19 cellular contexts compared by ENCODE assay signal in genomic region chr18:9944805-9945204, GRCh38. TPM values are rescaled to one million over a fixed set of nuclear protein-coding genes. Genes with fewer than 3 reads are reported as not detected.
DNase-seq lines count a peak whose midpoint lies in the region; ATAC-seq, FAIRE-seq and TF ChIP-seq lines count a peak whose summit lies in the region.
"Had no signal": no experiment of that assay in that cellular context is flagged by ENCODE, and none has a peak within 500 bp of the region (broad histone marks: within the 10 kb centered on the region; RNA-seq: fewer than 3 reads in every experiment).

No MANE protein-coding gene starts in this region.

- TF ChIP-seq EP300 in transverse colon (IDR thresholded peaks at IDR 0.05; ENCODE audit: low read depth), result no peak

- H3K27ac ChIP-seq in transverse colon (no peak overlapping the region), tibial artery (no peak overlapping the region)
- H3K27ac ChIP-seq: C4-2B, PC-9, RWPE1 had no signal

- TF ChIP-seq CTCF in transverse colon (IDR thresholded peaks at IDR 0.05), result no peak
- no peak for TF ChIP-seq CTCF in tibial artery (IDR thresholded peaks at IDR 0.05)

- intact Hi-C loops in transverse colon (cut with DNase I; ENCODE audit: low total_unique reads), result loop anchor here (10.0 kb wide), 1 partner anchor 240 kb away; the partner anchor contains the start of gene RAB31
- intact Hi-C loops in tibial artery (cut with DNase I; ENCODE audit: low total_unique reads), result no loop called here

- WGBS in transverse colon (ENCODE audit: low coverage in 1 of 2), 2 donors, result 88% methylated on average over 3 of the region's 3 CpGs

- H3K4me1 ChIP-seq in transverse colon, result no peaks in the 10 kb centered on the region
- peaks cover 0 to 4% (median 0%) of the 10 kb centered on the region in 4 donors for H3K4me1 ChIP-seq in tibial artery

- in situ Hi-C loops in G401 (cut with HindIII; ENCODE audit: low sequenced_read_pairs), result no loop called here
- in situ Hi-C loops in transverse colon (cut with MboI; ENCODE audit: low pct_ligation_motif_present in 1 of 4, low pct_unique_long_range_greater_than_20kb in 1 of 4, low sequenced_read_pairs in 3 of 4), result loop anchor here in 1 of 4 donors (25.0 kb wide), 1 partner anchor 333 kb away; the partner anchor contains the start of gene PPP4R1

- peak; percentile 43 for FAIRE-seq in H54 (lab: Jason Lieb, UNC)
- FAIRE-seq: HTR-8/SVneo had no signal

- H3K36me3 ChIP-seq in transverse colon (peaks cover 0 to 33% (median 5%) of the 10 kb centered on the region in 4 donors), tibial artery (peaks cover 25 to 56% (median 52%) of the 10 kb centered on the region in 3 donors)

- no peak for TF ChIP-seq POLR2A in H54 (IDR thresholded peaks at IDR 0.05; ENCODE audit: low read depth, low read length)
- TF ChIP-seq POLR2A in transverse colon (IDR thresholded peaks at IDR 0.05), result no peak

- DNase-seq in H54 (ENCODE audit: insufficient read length, low spot score) (no peak), HuH-7 (ENCODE audit: low spot score) (peak; percentile 52), NCI-H2171 treated with DMSO at 0.1 percent for 48 hours (lab: John Stamatoyannopoulos, UW) (peak; percentile 89), left lobe of liver (ENCODE audit: low spot score) (no peak), G401 (ENCODE audit: low spot score) (no peak), transverse colon (no peak), tibial artery (no peak)
- DNase-seq: AML-193, GDM1, KG1, NCI-H1694, NCI-H2107, NCI-H82, PC-9 had no signal

- H3K4me3 ChIP-seq in transverse colon, result no peak overlapping the region
- no peak overlapping the region for H3K4me3 ChIP-seq in tibial artery
- H3K4me3 ChIP-seq: HAP-1, PC-9 had no signal

- no peaks in the 10 kb centered on the region for H3K27me3 ChIP-seq in transverse colon
- H3K27me3 ChIP-seq in tibial artery, result no peaks in the 10 kb centered on the region

- no peaks in the 10 kb centered on the region for H3K9me3 ChIP-seq in transverse colon
- H3K9me3 ChIP-seq in tibial artery, result no peaks in the 10 kb centered on the region
- H3K9me3 ChIP-seq: HAP-1 had no signal

- peak; percentile 34 for ATAC-seq in left lobe of liver

RNA-seq across cellular contexts. Expression of gene VAPA, which starts 31.0 kb away (rescaled TPM):
- total RNA-seq in left lobe of liver (72.4 TPM), transverse colon (100 to 1,000 TPM; 110 to 322 (median 213) TPM)
- 141 and 231 TPM in 2 replicates for total RNA-seq in G401 (2014; rRNA removed; shearing (Covaris generic))

RNA-seq across cellular contexts. Expression of gene TXNDC2, which starts 59.0 kb away (rescaled TPM):
- total RNA-seq in left lobe of liver (not detected), transverse colon (under 1 TPM in 1 of 4 donors, not detected in 3; 0.27 TPM)
- 0.06 TPM in 1 of 2 replicates, not detected in the other for total RNA-seq in G401 (2014; rRNA removed; shearing (Covaris generic))
- total RNA-seq: T-helper 1 cell treated with Interleukin-12 subunit alpha and Interleukin-12 subunit beta and Interleukin-4 antibody, amounts not matched to agents 30 ng/mL and 1 ng/mL, for 36 hours had no signal

Comparison
In these comparisons a context has a peak if more than half of its experiments do, and no peak if none do; other contexts are left out.
1. DNase-seq: peak in HuH-7 (single experiment) and NCI-H2171 treated with DMSO at 0.1 percent for 48 hours (single experiment); none in H54 (single experiment), left lobe of liver (single experiment), G401 (single experiment), transverse colon (single experiment) and tibial artery (0 of 2).